In the genomic region with DNA sequence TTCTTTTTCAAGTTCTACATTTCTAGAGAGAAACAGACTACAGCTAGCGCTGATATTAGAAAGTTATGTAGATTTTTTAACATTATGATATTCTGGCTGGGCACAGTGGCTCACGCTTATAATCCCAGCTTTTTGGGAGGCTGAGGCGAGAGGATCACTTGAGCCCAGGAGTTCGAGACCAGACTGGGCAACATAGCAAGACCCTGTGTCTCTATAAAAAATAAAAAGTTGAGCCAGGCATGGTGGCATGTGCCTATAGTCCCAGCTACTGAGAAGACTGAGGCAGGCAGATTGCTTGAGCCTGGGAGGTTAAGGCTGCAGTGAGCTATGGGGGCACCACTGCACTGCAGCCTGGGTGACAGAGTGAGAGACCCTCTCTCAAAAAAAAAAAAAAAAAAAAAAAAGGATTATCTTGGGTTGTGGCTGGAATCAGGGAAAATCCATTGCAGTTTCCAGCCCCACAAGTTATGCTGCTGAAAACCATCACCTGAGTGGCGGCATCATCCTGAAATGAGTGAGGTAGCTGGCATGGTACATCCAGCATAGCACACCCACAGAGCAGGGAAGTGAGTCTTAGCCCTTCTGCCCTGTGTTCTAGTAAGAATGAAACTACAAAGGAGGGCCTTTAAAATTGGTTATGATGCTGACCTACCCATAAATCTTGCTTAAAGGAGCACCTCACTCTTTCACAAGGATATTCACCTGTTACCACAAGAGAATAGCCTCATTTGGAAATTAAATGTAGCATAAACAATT, we compare ENCODE assay signal across 10 cellular contexts.
DNase-seq lines count a peak whose midpoint lies in the region; ATAC-seq and TF ChIP-seq lines count a peak whose summit lies in the region.
"Had no signal": no experiment of that assay in that cellular context is flagged by ENCODE, and none has a peak within 500 bp of the region (broad histone marks: within the 10 kb centered on the region; RNA-seq: fewer than 3 reads in every experiment).

No MANE protein-coding gene starts in this region.

- TF ChIP-seq CTCF in GM10266 (IDR thresholded peaks at IDR 0.05; ENCODE audit: control insufficient read depth, insufficient read depth, low read depth, missing control alignments) (no peak), osteoblast (IDR thresholded peaks at IDR 0.05; ENCODE audit: extremely low read depth, low read depth, low read length) (no peak)

- peak; percentile 50 for ATAC-seq in GM19043 (IDR thresholded peaks at IDR 0.05; ENCODE audit: low read depth, unreplicated experiment)
- peak; percentile 81 for ATAC-seq in HG03175 (IDR thresholded peaks at IDR 0.05; ENCODE audit: unreplicated experiment)
- peak; percentile 23 for ATAC-seq in activated naive CD8-positive, alpha-beta T cell treated with anti-CD3 and anti-CD28 coated beads, Interleukin-2, amount 10 ng/mL, durations not matched to agents 7 days and 5 days (ENCODE audit: low read depth)
- ATAC-seq: PC-3 had no signal

- H3K9me3 Mint-ChIP-seq in activated naive CD8-positive, alpha-beta T cell treated with anti-CD3 and anti-CD28 coated beads, Interleukin-2, amount 10 ng/mL, durations not matched to agents 7 days and 5 days = no peaks in the 10 kb centered on the region

- H2AFZ ChIP-seq in osteoblast (ENCODE audit: low read length) = no peak overlapping the region

- H3K4me2 ChIP-seq in osteoblast (ENCODE audit: insufficient read depth, low read length) = no peak overlapping the region

- no peak overlapping the region for H3K27ac ChIP-seq in caudate nucleus (ENCODE audit: low read depth, low read length)
- H3K27ac ChIP-seq in osteoblast (ENCODE audit: low read depth, low read length) = no peak overlapping the region
- H3K27ac ChIP-seq: colonic mucosa had no signal

- no peaks in the 10 kb centered on the region for H3K36me3 ChIP-seq in osteoblast (ENCODE audit: insufficient read depth, low read length)
- H3K36me3 ChIP-seq: colonic mucosa had no signal

- peaks cover 47% of the 10 kb centered on the region for H3K36me3 Mint-ChIP-seq in activated naive CD8-positive, alpha-beta T cell treated with anti-CD3 and anti-CD28 coated beads, Interleukin-2, amount 10 ng/mL, durations not matched to agents 7 days and 5 days

- POLR2A ChIA-PET in activated naive CD8-positive, alpha-beta T cell treated with anti-CD3 and anti-CD28 coated beads, Interleukin-2, amount 10 ng/mL, durations not matched to agents 7 days and 5 days (lab: Charles Lee) = no interaction called here

- peak; percentile 60 for DNase-seq in GM10266 (ENCODE audit: extremely low spot score)
- no peak for DNase-seq in activated naive CD8-positive, alpha-beta T cell treated with anti-CD3 and anti-CD28 coated beads, Interleukin-2, amount 10 ng/mL, durations not matched to agents 7 days and 5 days
- DNase-seq in midbrain (lab: John Stamatoyannopoulos, UW) = no peak
- no peak for DNase-seq in NCI-H128 (lab: John Stamatoyannopoulos, UW; ENCODE audit: unreplicated experiment)
- no peak for DNase-seq in caudate nucleus (lab: John Stamatoyannopoulos, UW)
- no peak for DNase-seq in osteoblast (ENCODE audit: insufficient read length, low spot score, missing footprints)
- DNase-seq: colonic mucosa, PC-3 had no signal

- peaks cover 7% of the 10 kb centered on the region for H3K4me1 ChIP-seq in osteoblast (ENCODE audit: insufficient read depth, low read length)
- H3K4me1 ChIP-seq: colonic mucosa had no signal

- H3K9me3 ChIP-seq in osteoblast (ENCODE audit: low read depth, low read length) = no peaks in the 10 kb centered on the region
- H3K9me3 ChIP-seq: colonic mucosa had no signal

- no peak overlapping the region for H3K4me3 ChIP-seq in osteoblast (ENCODE audit: insufficient read depth, low read length)
- H3K4me3 ChIP-seq: colonic mucosa had no signal

- H3K27me3 Mint-ChIP-seq in activated naive CD8-positive, alpha-beta T cell treated with anti-CD3 and anti-CD28 coated beads, Interleukin-2, amount 10 ng/mL, durations not matched to agents 7 days and 5 days = no peaks in the 10 kb centered on the region

- H4K20me1 ChIP-seq in osteoblast (ENCODE audit: insufficient read depth, low read length) = no peaks in the 10 kb centered on the region

- H3K27ac Mint-ChIP-seq in activated naive CD8-positive, alpha-beta T cell treated with anti-CD3 and anti-CD28 coated beads, Interleukin-2, amount 10 ng/mL, durations not matched to agents 7 days and 5 days = no peak overlapping the region

- H3K27me3 ChIP-seq in osteoblast (ENCODE audit: insufficient read depth, low read length) = no peaks in the 10 kb centered on the region
- H3K27me3 ChIP-seq: colonic mucosa had no signal

- H3K79me2 ChIP-seq in osteoblast (ENCODE audit: insufficient read depth, low read length) = no peaks in the 10 kb centered on the region

- no peak overlapping the region for H3K4me3 Mint-ChIP-seq in activated naive CD8-positive, alpha-beta T cell treated with anti-CD3 and anti-CD28 coated beads, Interleukin-2, amount 10 ng/mL, durations not matched to agents 7 days and 5 days

- H3K4me1 Mint-ChIP-seq in activated naive CD8-positive, alpha-beta T cell treated with anti-CD3 and anti-CD28 coated beads, Interleukin-2, amount 10 ng/mL, durations not matched to agents 7 days and 5 days = peaks cover 39% of the 10 kb centered on the region

Comparison
In these comparisons a context has a peak if more than half of its experiments do, and no peak if none do; other contexts are left out.
1. ATAC-seq: peak in every context shown above with its lines; median percentile 81 in HG03175; 50 in GM19043; 23 in activated naive CD8-positive, alpha-beta T cell treated with anti-CD3 and anti-CD28 coated beads, Interleukin-2, amount 10 ng/mL, durations not matched to agents 7 days and 5 days.